Comparison of ENCODE assay signal across 12 cellular contexts in the genomic region with DNA sequence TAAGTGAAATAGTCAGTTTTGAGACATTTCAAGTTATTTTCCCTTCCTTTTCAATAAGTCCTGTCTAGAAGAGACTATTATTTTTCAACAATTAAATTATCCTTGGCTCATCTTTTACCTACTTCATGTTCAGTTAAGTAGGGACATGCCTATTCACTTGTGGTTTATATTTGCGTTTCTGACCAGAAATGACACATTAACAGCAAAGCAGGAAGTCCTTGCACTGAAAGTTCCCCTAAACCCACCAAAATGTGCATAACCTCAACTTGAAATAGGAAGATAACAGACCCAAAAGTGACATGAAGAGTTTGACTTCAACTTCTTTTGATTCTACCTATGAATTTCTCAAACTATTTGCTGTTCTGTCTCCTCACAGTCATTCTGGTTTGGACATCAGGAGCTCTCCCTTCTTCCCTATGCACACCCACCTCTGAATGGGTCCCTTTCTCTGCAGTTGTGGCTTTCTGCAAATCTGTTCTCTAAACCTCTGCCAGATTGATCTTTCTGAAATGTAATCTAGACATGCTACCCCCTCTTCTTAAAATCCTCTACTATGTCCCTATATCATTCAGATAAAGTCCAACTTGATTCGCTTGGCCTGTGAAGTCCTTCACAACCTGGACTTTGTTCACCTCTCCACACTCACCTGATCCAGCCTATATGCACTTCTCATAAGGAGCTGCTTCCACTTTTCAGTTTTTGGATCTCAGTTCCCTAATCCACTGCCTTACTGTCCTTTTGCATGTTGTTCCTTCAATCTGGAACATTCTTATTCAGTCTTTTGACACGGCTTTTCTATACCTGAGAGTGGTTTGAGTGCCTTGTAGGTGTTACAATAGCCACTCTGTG.
A peak's percentile ranks its signal among the peaks of the same experiment; 100 is the strongest.
DNase-seq lines count a peak whose midpoint lies in the region; ATAC-seq and TF ChIP-seq lines count a peak whose summit lies in the region.
"Had no signal": no experiment of that assay in that cellular context is flagged by ENCODE, and none has a peak within 500 bp of the region (broad histone marks: within the 10 kb centered on the region; RNA-seq: fewer than 3 reads in every experiment).

No MANE protein-coding gene starts in this region.

- H3K4me2 ChIP-seq in mesendoderm (ENCODE audit: low read length) (no peak overlapping the region), SK-N-SH (no peak overlapping the region)

- no peak overlapping the region for H3K4ac ChIP-seq in mesendoderm (ENCODE audit: low read depth, low read length)

- H3K56ac ChIP-seq in mesendoderm (ENCODE audit: low read length), result no peak overlapping the region

- no peak overlapping the region for H2BK5ac ChIP-seq in mesendoderm (ENCODE audit: low read length)

- no peak overlapping the region for H3K18ac ChIP-seq in mesendoderm (ENCODE audit: low read length)

- no peak overlapping the region for H3K23ac ChIP-seq in mesendoderm (ENCODE audit: low read length)

- no peak overlapping the region for H3K9ac ChIP-seq in mesendoderm (ENCODE audit: low read length)
- H3K9ac ChIP-seq in SK-N-SH, result no peak overlapping the region

- H3F3A ChIP-seq in SK-N-SH (replicated peaks; ENCODE audit: insufficient read depth), result no peaks in the 10 kb centered on the region

- ATAC-seq in GM18505 (IDR thresholded peaks at IDR 0.05; ENCODE audit: unreplicated experiment) (peak; percentile 90), GM21360 (IDR thresholded peaks at IDR 0.05; ENCODE audit: unreplicated experiment) (peak; percentile 86), HG02981 (IDR thresholded peaks at IDR 0.05; ENCODE audit: unreplicated experiment) (peak; percentile 99)
- ATAC-seq: activated T-cell treated with anti-CD3 and anti-CD28 coated beads, Interleukin-2, amount 50 U/mL, for 72 hours had no signal

- TF ChIP-seq EP300 in SK-N-SH (IDR thresholded peaks at IDR 0.05; ENCODE audit: borderline replicate concordance in 1 of 2, low read depth in 1 of 2, low read length in 1 of 2), result no peak

- H3K9me3 ChIP-seq in SK-N-SH, result no peaks in the 10 kb centered on the region
- H3K9me3 ChIP-seq: BE2C had no signal

- no peak for TF ChIP-seq RAD21 in SK-N-SH (IDR thresholded peaks at IDR 0.05; ENCODE audit: low read length)

- no peak overlapping the region for H4K5ac ChIP-seq in mesendoderm (ENCODE audit: low read length)

- H3K27me3 ChIP-seq in mesendoderm (ENCODE audit: insufficient read depth, low read length, poor library complexity) (no peaks in the 10 kb centered on the region), SK-N-SH (ENCODE audit: insufficient read depth) (no peaks in the 10 kb centered on the region)
- H3K27me3 ChIP-seq: BE2C had no signal

- H3K79me2 ChIP-seq in mesendoderm (ENCODE audit: control insufficient read depth, insufficient read depth, low read length) (no peaks in the 10 kb centered on the region), SK-N-SH (ENCODE audit: insufficient read depth) (no peaks in the 10 kb centered on the region)

- H3K36me3 ChIP-seq in mesendoderm (ENCODE audit: control insufficient read depth, insufficient read depth, low read length), result no peaks in the 10 kb centered on the region
- H3K36me3 ChIP-seq in SK-N-SH (replicated peaks in 1 of 2; ENCODE audit: control insufficient read depth in 1 of 2, insufficient read depth in 2 of 2, low read length in 1 of 2), result no peaks in the 10 kb centered on the region
- H3K36me3 ChIP-seq: BE2C had no signal

- DNase-seq in NAMALWA (ENCODE audit: low spot score), result peak; percentile 12
- DNase-seq in A172 (ENCODE audit: low spot score), result no peak
- no peak for DNase-seq in mesendoderm
- DNase-seq in AG08395 (ENCODE audit: low spot score), result no peak
- DNase-seq in SK-N-SH, result no peak
- DNase-seq: activated T-cell treated with anti-CD3 and anti-CD28 coated beads, Interleukin-2, amount 50 U/mL, for 72 hours; BE2C; NCI-H1436; stimulated activated CD4-positive, alpha-beta T cell treated with anti-CD3 and anti-CD28 coated beads, Interleukin-1b, Interleukin-23, amount 100 ng/mL, for 48 hours had no signal

- H3K27ac ChIP-seq in mesendoderm (ENCODE audit: low read depth, low read length), result no peak overlapping the region
- no peak overlapping the region for H3K27ac ChIP-seq in SK-N-SH (ENCODE audit: low read depth in 2 of 2, low read length in 1 of 2)

- TF ChIP-seq CTCF in SK-N-SH (IDR thresholded peaks at IDR 0.05), result no peak

- H2AK5ac ChIP-seq in mesendoderm (ENCODE audit: low read length), result no peak overlapping the region

- no peak overlapping the region for H4K8ac ChIP-seq in mesendoderm (ENCODE audit: low read depth, low read length)

- no peak overlapping the region for H3K4me3 ChIP-seq in mesendoderm (ENCODE audit: low read length)
- no peak overlapping the region for H3K4me3 ChIP-seq in SK-N-SH (ENCODE audit: low read depth in 2 of 2, low read length in 1 of 2)

- no peak for TF ChIP-seq POLR2A in GM18505 (IDR thresholded peaks at IDR 0.05; ENCODE audit: borderline replicate concordance, extremely low read depth, insufficient read depth, insufficient read length)

- H2BK120ac ChIP-seq in mesendoderm (ENCODE audit: low read depth, low read length), result no peak overlapping the region

- no peaks in the 10 kb centered on the region for H3K9me2 ChIP-seq in SK-N-SH

- no CpG with 5 or more reads among the region's 3 CpGs for WGBS in mesendoderm (ENCODE audit: extremely low coverage, insufficient coverage, low lambda C conversion rate)
- 61% methylated on average over 3 of the region's 3 CpGs for WGBS in SK-N-SH (ENCODE audit: low lambda C conversion rate)

- CTCF ChIA-PET in SK-N-SH (lab: Yijun Ruan, JAX), result no interaction called here

- no peaks in the 10 kb centered on the region for H3K79me1 ChIP-seq in mesendoderm (ENCODE audit: low read length)

- POLR2A ChIA-PET in SK-N-SH (lab: Yijun Ruan, JAX), result no interaction called here

- H2AFZ ChIP-seq in SK-N-SH (ENCODE audit: low read depth), result no peak overlapping the region

- no peaks in the 10 kb centered on the region for H4K20me1 ChIP-seq in SK-N-SH (ENCODE audit: insufficient read depth)

- H2BK15ac ChIP-seq in mesendoderm (replicated peaks; ENCODE audit: low read depth), result no peak overlapping the region

- H3K4me1 ChIP-seq in mesendoderm (ENCODE audit: control insufficient read depth, low read depth, low read length) (no peaks in the 10 kb centered on the region), SK-N-SH (ENCODE audit: control insufficient read depth in 1 of 2, insufficient read depth in 2 of 2, low read depth in 1 of 2, low read length in 1 of 2) (no peaks in the 10 kb centered on the region)
- H3K4me1 ChIP-seq: BE2C had no signal

TF ChIP-seq in SK-N-SH, 30 proteins besides CTCF, POLR2A, EP300 and RAD21:
- no peak for TF ChIP-seq NRF1 (IDR thresholded peaks at IDR 0.05; ENCODE audit: low read depth, low read length)
- no peak for TF ChIP-seq ELF1 (IDR thresholded peaks at IDR 0.05)
- no peak for TF ChIP-seq GABPA (IDR thresholded peaks at IDR 0.05; ENCODE audit: low read depth)
- TF ChIP-seq, protein P1, sequence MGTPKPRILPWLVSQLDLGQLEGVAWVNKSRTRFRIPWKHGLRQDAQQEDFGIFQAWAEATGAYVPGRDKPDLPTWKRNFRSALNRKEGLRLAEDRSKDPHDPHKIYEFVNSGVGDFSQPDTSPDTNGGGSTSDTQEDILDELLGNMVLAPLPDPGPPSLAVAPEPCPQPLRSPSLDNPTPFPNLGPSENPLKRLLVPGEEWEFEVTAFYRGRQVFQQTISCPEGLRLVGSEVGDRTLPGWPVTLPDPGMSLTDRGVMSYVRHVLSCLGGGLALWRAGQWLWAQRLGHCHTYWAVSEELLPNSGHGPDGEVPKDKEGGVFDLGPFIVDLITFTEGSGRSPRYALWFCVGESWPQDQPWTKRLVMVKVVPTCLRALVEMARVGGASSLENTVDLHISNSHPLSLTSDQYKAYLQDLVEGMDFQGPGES (IDR thresholded peaks at IDR 0.05; ENCODE audit: low read depth, low read length), result no peak
- no peak for TF ChIP-seq FOSL2 (IDR thresholded peaks at IDR 0.05; ENCODE audit: borderline replicate concordance, low read depth)
- TF ChIP-seq RFX5 (IDR thresholded peaks at IDR 0.05; ENCODE audit: low read length), result no peak
TF ChIP-seq in SK-N-SH: peak in this region for 0.
